ENCODE assay signal across 1 cellular context in the genomic region with DNA sequence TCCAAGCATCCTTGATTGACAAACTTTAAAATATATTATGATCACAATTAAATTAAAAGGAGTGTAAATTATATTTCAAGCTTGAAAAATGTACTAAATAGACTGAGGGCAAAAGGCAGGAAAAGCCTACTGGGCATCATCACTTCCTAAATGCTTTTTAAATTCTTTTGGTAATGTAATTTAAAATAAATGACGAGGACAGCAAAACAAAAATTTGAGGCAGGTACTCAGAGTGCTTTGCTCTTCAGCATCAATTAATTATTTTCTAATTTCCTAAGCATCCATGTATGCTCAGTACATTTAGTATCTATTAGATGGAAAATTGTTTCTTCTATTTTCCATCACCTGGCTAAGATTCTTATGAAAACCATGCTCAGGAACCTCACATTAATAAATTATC.
TF ChIP-seq lines count a peak whose summit lies in the region.

No MANE protein-coding gene starts in this region.

TF ChIP-seq in A549, 52 proteins besides CTCF, POLR2A, EP300 and RAD21 (continued from another document):
- peak; percentile 22 for TF ChIP-seq MAFK (IDR thresholded peaks at IDR 0.05; ENCODE audit: partially characterized antibody)
- TF ChIP-seq ZC3H11A (IDR thresholded peaks at IDR 0.05): no peak
- TF ChIP-seq, protein P1, sequence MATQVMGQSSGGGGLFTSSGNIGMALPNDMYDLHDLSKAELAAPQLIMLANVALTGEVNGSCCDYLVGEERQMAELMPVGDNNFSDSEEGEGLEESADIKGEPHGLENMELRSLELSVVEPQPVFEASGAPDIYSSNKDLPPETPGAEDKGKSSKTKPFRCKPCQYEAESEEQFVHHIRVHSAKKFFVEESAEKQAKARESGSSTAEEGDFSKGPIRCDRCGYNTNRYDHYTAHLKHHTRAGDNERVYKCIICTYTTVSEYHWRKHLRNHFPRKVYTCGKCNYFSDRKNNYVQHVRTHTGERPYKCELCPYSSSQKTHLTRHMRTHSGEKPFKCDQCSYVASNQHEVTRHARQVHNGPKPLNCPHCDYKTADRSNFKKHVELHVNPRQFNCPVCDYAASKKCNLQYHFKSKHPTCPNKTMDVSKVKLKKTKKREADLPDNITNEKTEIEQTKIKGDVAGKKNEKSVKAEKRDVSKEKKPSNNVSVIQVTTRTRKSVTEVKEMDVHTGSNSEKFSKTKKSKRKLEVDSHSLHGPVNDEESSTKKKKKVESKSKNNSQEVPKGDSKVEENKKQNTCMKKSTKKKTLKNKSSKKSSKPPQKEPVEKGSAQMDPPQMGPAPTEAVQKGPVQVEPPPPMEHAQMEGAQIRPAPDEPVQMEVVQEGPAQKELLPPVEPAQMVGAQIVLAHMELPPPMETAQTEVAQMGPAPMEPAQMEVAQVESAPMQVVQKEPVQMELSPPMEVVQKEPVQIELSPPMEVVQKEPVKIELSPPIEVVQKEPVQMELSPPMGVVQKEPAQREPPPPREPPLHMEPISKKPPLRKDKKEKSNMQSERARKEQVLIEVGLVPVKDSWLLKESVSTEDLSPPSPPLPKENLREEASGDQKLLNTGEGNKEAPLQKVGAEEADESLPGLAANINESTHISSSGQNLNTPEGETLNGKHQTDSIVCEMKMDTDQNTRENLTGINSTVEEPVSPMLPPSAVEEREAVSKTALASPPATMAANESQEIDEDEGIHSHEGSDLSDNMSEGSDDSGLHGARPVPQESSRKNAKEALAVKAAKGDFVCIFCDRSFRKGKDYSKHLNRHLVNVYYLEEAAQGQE (IDR thresholded peaks at IDR 0.05): no peak
- TF ChIP-seq, protein P2, sequence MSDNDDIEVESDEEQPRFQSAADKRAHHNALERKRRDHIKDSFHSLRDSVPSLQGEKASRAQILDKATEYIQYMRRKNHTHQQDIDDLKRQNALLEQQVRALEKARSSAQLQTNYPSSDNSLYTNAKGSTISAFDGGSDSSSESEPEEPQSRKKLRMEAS (IDR thresholded peaks at IDR 0.05): no peak
- TF ChIP-seq KDM1A (IDR thresholded peaks at IDR 0.05; ENCODE audit: low read depth): no peak
- no peak for TF ChIP-seq CBX2 (IDR thresholded peaks at IDR 0.05; ENCODE audit: borderline replicate concordance, low read depth)
- TF ChIP-seq HOXA7 (CRISPR knock-in tag; IDR thresholded peaks at IDR 0.05): no peak
